In genomic region chr12:102232446-102232845, GRCh38 we compare ENCODE assay signal across 1 cellular context.
TF ChIP-seq lines count a peak whose summit lies in the region.

No MANE protein-coding gene starts in this region.

TF ChIP-seq in H1, 55 proteins besides CTCF, POLR2A, EP300 and RAD21:
- TF ChIP-seq JUND (IDR thresholded peaks at IDR 0.05; ENCODE audit: low read length) (no peak), CEBPB (IDR thresholded peaks at IDR 0.05; ENCODE audit: low read depth, low read length) (no peak), SIRT6 (IDR thresholded peaks at IDR 0.05; ENCODE audit: low read length) (no peak)
- TF ChIP-seq, protein P1, sequence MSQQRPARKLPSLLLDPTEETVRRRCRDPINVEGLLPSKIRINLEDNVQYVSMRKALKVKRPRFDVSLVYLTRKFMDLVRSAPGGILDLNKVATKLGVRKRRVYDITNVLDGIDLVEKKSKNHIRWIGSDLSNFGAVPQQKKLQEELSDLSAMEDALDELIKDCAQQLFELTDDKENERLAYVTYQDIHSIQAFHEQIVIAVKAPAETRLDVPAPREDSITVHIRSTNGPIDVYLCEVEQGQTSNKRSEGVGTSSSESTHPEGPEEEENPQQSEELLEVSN (IDR thresholded peaks at IDR 0.05): no peak
TF ChIP-seq in H1: peak in this region for 0.
